In genomic region chrX:12949205-12949926, GRCh38 we compare ENCODE assay signal across 8 cellular contexts. TPM values are rescaled to one million over a fixed set of nuclear protein-coding genes. Genes with fewer than 3 reads are reported as not detected.
DNase-seq lines count a peak whose midpoint lies in the region; ATAC-seq and TF ChIP-seq lines count a peak whose summit lies in the region.

No MANE protein-coding gene starts in this region.

- H3K4me3 Mint-ChIP-seq in IgD-negative memory B cell (peak overlapping the region; percentile 16 to 93 (median 82)), MCF 10A (ENCODE audit: unreplicated experiment) (no peak overlapping the region)
- peak overlapping the region; percentile 79 to 97 (median 86) for H3K4me3 Mint-ChIP-seq in naive thymus-derived CD4-positive, alpha-beta T cell

- CTCF ChIA-PET in MCF 10A (lab: Yijun Ruan, JAX), result interaction anchor here (0.6 to 8.2 kb wide), 6 partner anchors 11 to 540 kb away, joined by 3 to 241 read pairs (median 3); no protein-coding TSS in a partner anchor
- CTCF ChIA-PET in naive thymus-derived CD4-positive, alpha-beta T cell (lab: Charles Lee), result interaction anchor here (0.7 to 6.9 kb wide), 8 partner anchors 21 to 541 kb away, joined by 3 to 102 read pairs (median 9); partner anchors contain the start of gene TMSB4X

- BruUV-seq in MCF 10A (replicated peaks; lab: Mats Ljungman, UMichigan), result TSS peak; percentile 60

- H3K9me3 ChIP-seq in naive thymus-derived CD4-positive, alpha-beta T cell (ENCODE audit: control insufficient read depth in 2 of 3, low read length in 3 of 3), result no peaks in the 10 kb centered on the region

- H3K36me3 Mint-ChIP-seq in IgD-negative memory B cell, result no peaks in the 10 kb centered on the region
- no peaks in the 10 kb centered on the region for H3K36me3 Mint-ChIP-seq in MCF 10A (ENCODE audit: insufficient read depth, unreplicated experiment)
- no peaks in the 10 kb centered on the region for H3K36me3 Mint-ChIP-seq in naive thymus-derived CD4-positive, alpha-beta T cell

- H3K27ac Mint-ChIP-seq in IgD-negative memory B cell, result peak overlapping the region; percentile 96 to 98 (median 96)
- H3K27ac Mint-ChIP-seq in MCF 10A (ENCODE audit: low read depth, unreplicated experiment), result peak overlapping the region; percentile 69
- peak overlapping the region; percentile 95 to 99 (median 97) for H3K27ac Mint-ChIP-seq in naive thymus-derived CD4-positive, alpha-beta T cell

- peak overlapping the region; percentile 80 for H3K27ac ChIP-seq in naive thymus-derived CD4-positive, alpha-beta T cell (ENCODE audit: low read depth, low read length)

- DNase-seq in AG09309 (ENCODE audit: low read depth), result peak; percentile 51
- DNase-seq in MCF 10A (ENCODE audit: unreplicated experiment), result no peak
- DNase-seq in naive thymus-derived CD4-positive, alpha-beta T cell, result no peak
- DNase-seq in DMS53 treated with DMSO at 0.1 percent for 48 hours (lab: John Stamatoyannopoulos, UW; ENCODE audit: unreplicated experiment), result no peak
- DNase-seq in stimulated activated CD4-positive, alpha-beta T cell treated with anti-CD3 and anti-CD28 coated beads, Interleukin-4, amount 100 ng/mL, for 24 hours, result no peak
- DNase-seq in superior temporal gyrus (ENCODE audit: extremely low spot score), result no peak

- no peaks in the 10 kb centered on the region for H3K27me3 ChIP-seq in naive thymus-derived CD4-positive, alpha-beta T cell (ENCODE audit: control insufficient read depth in 2 of 2, insufficient read depth in 2 of 2, low read length in 2 of 2)

- no peak overlapping the region for H3K4me3 ChIP-seq in AG09309 (ENCODE audit: control insufficient read depth, low read depth, low read length)
- H3K4me3 ChIP-seq in naive thymus-derived CD4-positive, alpha-beta T cell (ENCODE audit: low read length), result peak overlapping the region; percentile 73

- intact Hi-C loops in MCF 10A (cut with micrococcal nuclease), result loop anchor here (10.0 kb wide), 1 partner anchor 165 kb away; no protein-coding TSS in a partner anchor
- intact Hi-C loops in naive thymus-derived CD4-positive, alpha-beta T cell (cut with micrococcal nuclease), result loop anchor here in 1 of 2 donors (5.0 kb wide), 1 partner anchor 393 kb away; no protein-coding TSS in a partner anchor

- no peaks in the 10 kb centered on the region for H3K36me3 ChIP-seq in naive thymus-derived CD4-positive, alpha-beta T cell (ENCODE audit: control insufficient read depth in 2 of 3, insufficient read depth in 3 of 3, low read length in 3 of 3)

- H3K27me3 Mint-ChIP-seq in IgD-negative memory B cell (peaks cover 5% of the 10 kb centered on the region), MCF 10A (ENCODE audit: insufficient read depth, unreplicated experiment) (peaks cover 10% of the 10 kb centered on the region)
- H3K27me3 Mint-ChIP-seq in naive thymus-derived CD4-positive, alpha-beta T cell, result no peaks in the 10 kb centered on the region

- H3K9me3 Mint-ChIP-seq in IgD-negative memory B cell, result no peaks in the 10 kb centered on the region
- H3K9me3 Mint-ChIP-seq in MCF 10A (ENCODE audit: unreplicated experiment), result no peaks in the 10 kb centered on the region
- H3K9me3 Mint-ChIP-seq in naive thymus-derived CD4-positive, alpha-beta T cell, result no peaks in the 10 kb centered on the region

- TF ChIP-seq CTCF in AG09309 (IDR thresholded peaks at IDR 0.05; ENCODE audit: control insufficient read depth, insufficient read depth, low read depth, low read length, missing control alignments) (no peak), MCF 10A (IDR thresholded peaks at IDR 0.05; ENCODE audit: unreplicated experiment) (no peak)

- POLR2A ChIA-PET in MCF 10A (lab: Yijun Ruan, JAX), result no interaction called here
- POLR2A ChIA-PET in naive thymus-derived CD4-positive, alpha-beta T cell (lab: Charles Lee), result interaction anchor here (0.9 to 18.7 kb wide), 18 partner anchors 11 to 786 kb away, joined by 3 to 1267 read pairs (median 7); partner anchors contain the start of genes OFD1, TMSB4X and TRAPPC2

- ATAC-seq in naive thymus-derived CD4-positive, alpha-beta T cell, result no peak
- no peak for ATAC-seq in GM18907 (IDR thresholded peaks at IDR 0.05; ENCODE audit: unreplicated experiment)

- H3K4me1 Mint-ChIP-seq in IgD-negative memory B cell (peaks cover 30 to 66% (median 56%) of the 10 kb centered on the region in 3 donors), MCF 10A (ENCODE audit: insufficient read depth, unreplicated experiment) (peaks cover 12% of the 10 kb centered on the region)
- peaks cover 13 to 82% (median 67%) of the 10 kb centered on the region in 7 donors for H3K4me1 Mint-ChIP-seq in naive thymus-derived CD4-positive, alpha-beta T cell

- peaks cover 57 to 59% of the 10 kb centered on the region in 2 donors for H3K4me1 ChIP-seq in naive thymus-derived CD4-positive, alpha-beta T cell (ENCODE audit: control insufficient read depth in 2 of 2, insufficient read depth in 2 of 2, low read length in 2 of 2)

RNA-seq across cellular contexts. Expression of gene TMSB4X, which starts 25.5 kb away (rescaled TPM):
- 19,114 TPM for polyA plus RNA-seq in IgD-negative memory B cell
- 801 and 901 TPM in 2 replicates for total RNA-seq in MCF 10A (2022)
- total RNA-seq in naive thymus-derived CD4-positive, alpha-beta T cell, result over 10,000 TPM in 1 of 5 experiments, 1,000 to 10,000 TPM in 4; 3,911 to 13,454 (median 4,935) TPM
- over 10,000 TPM; 26,512 to 30,787 TPM for polyA plus RNA-seq in naive thymus-derived CD4-positive, alpha-beta T cell

RNA-seq across cellular contexts. Expression of gene TLR8, which starts 42.9 kb away (rescaled TPM):
- polyA plus RNA-seq in IgD-negative memory B cell, result 0.20 TPM
- total RNA-seq in MCF 10A (2022), result not detected in 2 replicates
- 10 to 100 TPM in 1 of 5 experiments, under 1 TPM in 3, not detected in 1; 0.35 to 15.2 (median 0.51) TPM for total RNA-seq in naive thymus-derived CD4-positive, alpha-beta T cell
- polyA plus RNA-seq in naive thymus-derived CD4-positive, alpha-beta T cell, result not detected
